Comparison of ENCODE assay signal across 17 cellular contexts in the genomic region with DNA sequence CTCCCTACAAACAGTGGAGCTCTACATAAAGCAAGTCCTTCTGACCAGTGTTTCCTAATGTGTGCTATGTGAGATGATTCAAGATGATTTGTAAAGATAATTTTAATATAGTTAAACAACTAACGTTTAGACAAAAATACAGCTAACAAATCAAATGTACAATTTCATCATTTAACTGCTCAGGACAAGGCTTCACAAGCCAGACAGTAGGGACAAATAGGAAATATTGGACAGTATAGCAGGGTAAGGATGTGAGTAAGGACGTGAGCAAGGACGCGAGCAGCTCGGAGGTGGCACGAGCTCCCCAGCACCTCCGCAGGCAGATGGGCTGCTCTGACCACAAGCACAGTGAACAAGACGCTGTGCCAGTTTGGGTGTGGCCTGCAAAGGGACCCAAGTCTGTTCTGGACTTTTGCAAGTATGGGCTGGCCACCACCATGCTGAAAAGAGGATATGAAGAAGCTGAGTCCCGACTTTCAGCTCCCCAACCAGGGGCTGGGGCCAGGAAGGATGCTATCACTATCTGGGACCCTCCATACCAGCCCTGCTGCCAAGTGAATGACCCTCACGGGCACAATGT.
"Had no signal": no experiment of that assay in that cellular context is flagged by ENCODE, and none has a peak within 500 bp of the region (broad histone marks: within the 10 kb centered on the region; RNA-seq: fewer than 3 reads in every experiment).

No MANE protein-coding gene starts in this region.

- DNase-seq: activated CD4-positive, alpha-beta T cell treated with anti-CD3 and anti-CD28 coated beads for 48 hours; activated naive CD4-positive, alpha-beta T cell treated with Interleukin-2 at 50 U/mL for 16 hours; esophagus squamous epithelium; hypothalamus; kidney; left lung; mesenchymal stem cell; right cardiac atrium; SIG-M5; small intestine; stimulated activated CD4-positive, alpha-beta T cell treated with anti-CD3 and anti-CD28 coated beads, Interleukin-4, amount 100 ng/mL, for 24 hours; stimulated activated naive CD4-positive, alpha-beta T cell treated with Interleukin-2 at 50 U/mL for 16 hours; T-helper 17 cell had no signal

- H3K27me3 Mint-ChIP-seq: activated T-helper 17 cell treated with anti-CD3 and anti-CD28 coated beads, Interleukin-2, amount 50 U/mL, for 72 hours; T-helper 17 cell; type B pancreatic cell had no signal

- H3K27me3 ChIP-seq: esophagus squamous epithelium, left lung, suprapubic skin had no signal

- H3K9me3 ChIP-seq: esophagus squamous epithelium, left lung, prostate gland, suprapubic skin had no signal

- H3K9me3 Mint-ChIP-seq: activated T-helper 17 cell treated with anti-CD3 and anti-CD28 coated beads, Interleukin-2, amount 50 U/mL, for 72 hours; type B pancreatic cell had no signal

- H3K27ac ChIP-seq: esophagus squamous epithelium, left lung, prostate gland, suprapubic skin had no signal

- H3K4me3 ChIP-seq: esophagus squamous epithelium, left lung, prostate gland, suprapubic skin had no signal

- H3K27ac Mint-ChIP-seq: activated T-helper 17 cell treated with anti-CD3 and anti-CD28 coated beads, Interleukin-2, amount 50 U/mL, for 72 hours; type B pancreatic cell had no signal

- H3K4me3 Mint-ChIP-seq: activated T-helper 17 cell treated with anti-CD3 and anti-CD28 coated beads, Interleukin-2, amount 50 U/mL, for 72 hours; T-helper 17 cell; type B pancreatic cell had no signal
